In genomic region chr12:54017845-54018607, GRCh38 we compare ENCODE assay signal across 8 cellular contexts. TPM values are rescaled to one million over a fixed set of nuclear protein-coding genes. Genes with fewer than 3 reads are reported as not detected.
DNase-seq lines count a peak whose midpoint lies in the region; ATAC-seq and TF ChIP-seq lines count a peak whose summit lies in the region.

No MANE protein-coding gene starts in this region.

- DNase-seq in G401 (ENCODE audit: low spot score) (peak; percentile 76), H4 (ENCODE audit: low spot score) (peak; percentile 91), MM.1S (peak; percentile 56), SK-N-MC (ENCODE audit: low read depth, low spot score) (peak; percentile 82), right atrium auricular region (ENCODE audit: low spot score) (no peak), retina (peak; percentile 79)
- DNase-seq in activated naive CD8-positive, alpha-beta T cell treated with anti-CD3 and anti-CD28 coated beads for 36 hours = peak; percentile 82

- no peaks in the 10 kb centered on the region for H3K36me3 ChIP-seq in MM.1S (replicated peaks; ENCODE audit: insufficient read depth, low read length)
- H3K36me3 ChIP-seq in SK-N-MC (ENCODE audit: insufficient read depth, low read length) = no peaks in the 10 kb centered on the region
- H3K36me3 ChIP-seq in right atrium auricular region = no peaks in the 10 kb centered on the region

- H3K9me3 Mint-ChIP-seq in activated naive CD8-positive, alpha-beta T cell treated with anti-CD3 and anti-CD28 coated beads for 36 hours = no peaks in the 10 kb centered on the region

- no peak for TF ChIP-seq CTCF in MM.1S (IDR thresholded peaks at IDR 0.05; ENCODE audit: low read length)
- TF ChIP-seq CTCF in right atrium auricular region (IDR thresholded peaks at IDR 0.05) = no peak

- peaks cover 90% of the 10 kb centered on the region for H3K27me3 Mint-ChIP-seq in activated naive CD8-positive, alpha-beta T cell treated with anti-CD3 and anti-CD28 coated beads for 36 hours

- peak overlapping the region; percentile 69 for H3K4me3 ChIP-seq in MM.1S (ENCODE audit: low read length)
- H3K4me3 ChIP-seq in SK-N-MC = peak overlapping the region; percentile 95
- peak overlapping the region; percentile 35 to 53 for H3K4me3 ChIP-seq in right atrium auricular region

- H3F3A ChIP-seq in MM.1S (ENCODE audit: insufficient read depth, low read length) = no peaks in the 10 kb centered on the region

- H3K9ac ChIP-seq in MM.1S (ENCODE audit: low read length) = no peak overlapping the region
- peak overlapping the region; percentile 93 for H3K9ac ChIP-seq in SK-N-MC (ENCODE audit: insufficient read length)

- peaks cover 23% of the 10 kb centered on the region for H3K4me1 Mint-ChIP-seq in activated naive CD8-positive, alpha-beta T cell treated with anti-CD3 and anti-CD28 coated beads for 36 hours

- no peak overlapping the region for H3K27ac Mint-ChIP-seq in activated naive CD8-positive, alpha-beta T cell treated with anti-CD3 and anti-CD28 coated beads for 36 hours

- H4K20me1 ChIP-seq in MM.1S (ENCODE audit: insufficient read depth, low read length) = no peaks in the 10 kb centered on the region

- no peaks in the 10 kb centered on the region for H3K79me2 ChIP-seq in MM.1S (ENCODE audit: low read length)

- H3K4me2 ChIP-seq in MM.1S (ENCODE audit: low read depth, low read length) = peak overlapping the region; percentile 85

- H3K4me3 Mint-ChIP-seq in activated naive CD8-positive, alpha-beta T cell treated with anti-CD3 and anti-CD28 coated beads for 36 hours = peak overlapping the region; percentile 82

- H3K9me2 ChIP-seq in MM.1S (replicated peaks; ENCODE audit: insufficient read depth, low read length) = no peaks in the 10 kb centered on the region

- H3K36me3 Mint-ChIP-seq in activated naive CD8-positive, alpha-beta T cell treated with anti-CD3 and anti-CD28 coated beads for 36 hours = peaks cover 2% of the 10 kb centered on the region

- H2AFZ ChIP-seq in MM.1S (ENCODE audit: low read length) = peak overlapping the region; percentile 85

- in situ Hi-C loops in G401 (cut with HindIII; ENCODE audit: low sequenced_read_pairs) = loop anchor here (25.0 kb wide), 1 partner anchor 169 kb away; the partner anchor contains the start of gene SMUG1

- no peaks in the 10 kb centered on the region for H3K4me1 ChIP-seq in MM.1S (ENCODE audit: low read length)
- peaks cover 0 to 47% of the 10 kb centered on the region in 2 donors for H3K4me1 ChIP-seq in right atrium auricular region

- H3K27me3 ChIP-seq in MM.1S (replicated peaks; ENCODE audit: insufficient read depth, low read length) (peaks cover 83% of the 10 kb centered on the region), right atrium auricular region (peaks cover 23 to 43% of the 10 kb centered on the region in 2 donors)

- H3K9me3 ChIP-seq in MM.1S (replicated peaks; ENCODE audit: insufficient read depth, low read length) (no peaks in the 10 kb centered on the region), SK-N-MC (ENCODE audit: low read depth, low read length) (no peaks in the 10 kb centered on the region), right atrium auricular region (no peaks in the 10 kb centered on the region)

- no peak overlapping the region for H3K27ac ChIP-seq in MM.1S (ENCODE audit: low read length)
- peak overlapping the region; percentile 96 for H3K27ac ChIP-seq in SK-N-MC
- peak overlapping the region; percentile 17 to 54 for H3K27ac ChIP-seq in right atrium auricular region

- ATAC-seq in HG03378 (IDR thresholded peaks at IDR 0.05; ENCODE audit: unreplicated experiment) = no peak

RNA-seq across cellular contexts. Expression of gene HOXC8, which starts 9.2 kb away (rescaled TPM):
- total RNA-seq in G401 (2014; rRNA removed; shearing (Covaris generic)) = 0.07 and 0.18 TPM in 2 replicates
- 0.45 TPM in 1 of 2 replicates, not detected in the other for total RNA-seq in H4 (2014; rRNA removed; shearing (Covaris generic))
- not detected for total RNA-seq in activated naive CD8-positive, alpha-beta T cell treated with anti-CD3 and anti-CD28 coated beads for 36 hours
- not detected for total RNA-seq in right atrium auricular region

RNA-seq across cellular contexts. Expression of gene HOXC6, which starts 10.2 kb away (rescaled TPM):
- 3.7 and 4.1 TPM in 2 replicates for total RNA-seq in G401 (2014; rRNA removed; shearing (Covaris generic))
- 0.27 TPM in 2 replicates for total RNA-seq in H4 (2014; rRNA removed; shearing (Covaris generic))
- total RNA-seq in activated naive CD8-positive, alpha-beta T cell treated with anti-CD3 and anti-CD28 coated beads for 36 hours = not detected
- total RNA-seq in right atrium auricular region = not detected

RNA-seq across cellular contexts. Expression of gene HOXC5, which starts 14.8 kb away (rescaled TPM):
- not detected in 2 replicates for total RNA-seq in G401 (2014; rRNA removed; shearing (Covaris generic))
- not detected in 2 replicates for total RNA-seq in H4 (2014; rRNA removed; shearing (Covaris generic))
- not detected for total RNA-seq in activated naive CD8-positive, alpha-beta T cell treated with anti-CD3 and anti-CD28 coated beads for 36 hours
- under 1 TPM in 1 of 2 donors, not detected in 1; 0.33 TPM for total RNA-seq in right atrium auricular region

RNA-seq across cellular contexts. Expression of gene HOXC9, which starts 18.1 kb away (rescaled TPM):
- 17.3 and 18.7 TPM in 2 replicates for total RNA-seq in G401 (2014; rRNA removed; shearing (Covaris generic))
- total RNA-seq in H4 (2014; rRNA removed; shearing (Covaris generic)) = 2.4 and 5.6 TPM in 2 replicates
- total RNA-seq in activated naive CD8-positive, alpha-beta T cell treated with anti-CD3 and anti-CD28 coated beads for 36 hours = not detected
- not detected for total RNA-seq in right atrium auricular region

RNA-seq across cellular contexts. Expression of gene HOXC10, which starts 33.1 kb away (rescaled TPM):
- 16.7 and 48.6 TPM in 2 replicates for total RNA-seq in G401 (2014; rRNA removed; shearing (Covaris generic))
- total RNA-seq in H4 (2014; rRNA removed; shearing (Covaris generic)) = 2.0 and 8.7 TPM in 2 replicates
- not detected for total RNA-seq in activated naive CD8-positive, alpha-beta T cell treated with anti-CD3 and anti-CD28 coated beads for 36 hours
- total RNA-seq in right atrium auricular region = not detected

Comparison
In these comparisons a context has a peak if more than half of its experiments do, and no peak if none do; other contexts are left out.
1. H3K4me3 ChIP-seq: peak in every context shown above with its lines; median percentile 95 in SK-N-MC; 69 in MM.1S; 44 in right atrium auricular region.